8 cellular contexts compared by ENCODE assay signal in the genomic region with DNA sequence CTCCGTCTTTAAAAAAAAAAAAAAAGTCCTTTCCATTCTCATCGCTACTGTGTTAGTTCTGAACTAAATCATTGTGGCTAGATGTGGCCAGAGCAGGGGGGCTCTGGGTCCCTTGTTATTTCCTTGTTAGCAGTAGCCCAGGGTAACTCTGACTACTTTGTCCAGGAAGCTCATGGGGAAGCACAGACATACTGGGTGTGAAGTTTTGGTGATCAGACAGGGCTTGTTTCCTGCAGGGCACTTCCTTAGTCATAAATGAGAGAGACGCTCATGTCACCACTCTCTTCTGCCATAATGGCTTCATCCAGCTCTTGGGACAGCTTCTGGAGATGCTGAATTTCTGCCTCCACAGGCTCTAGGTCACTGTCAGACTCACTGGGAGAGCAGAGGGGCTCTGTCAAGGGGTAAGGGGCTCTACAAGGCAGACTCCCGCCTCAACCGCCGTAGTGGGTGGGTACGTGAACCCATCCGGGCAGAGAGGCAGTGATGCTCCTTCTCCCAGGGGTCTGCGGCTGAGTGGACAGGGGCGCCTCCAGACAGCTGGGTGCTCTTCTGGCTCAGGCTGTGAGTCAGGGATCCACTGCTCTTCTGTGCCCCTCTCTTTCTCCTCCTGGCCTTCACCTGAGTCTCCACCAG. TPM values are rescaled to one million over a fixed set of nuclear protein-coding genes. Genes with fewer than 3 reads are reported as not detected.
DNase-seq lines count a peak whose midpoint lies in the region; ATAC-seq and TF ChIP-seq lines count a peak whose summit lies in the region.

No MANE protein-coding gene starts in this region.

- no peak for TF ChIP-seq POLR2A in testis (IDR thresholded peaks at IDR 0.05)

- H3K27me3 ChIP-seq in testis, result no peaks in the 10 kb centered on the region

- ATAC-seq in GM18907 (IDR thresholded peaks at IDR 0.05; ENCODE audit: unreplicated experiment) (peak; percentile 93), HG03039 (IDR thresholded peaks at IDR 0.05; ENCODE audit: unreplicated experiment) (peak; percentile 64), GM21529 (IDR thresholded peaks at IDR 0.05; ENCODE audit: unreplicated experiment) (no peak)

- H3K36me3 ChIP-seq in testis (ENCODE audit: low read depth, missing control alignments), result no peaks in the 10 kb centered on the region

- no peaks in the 10 kb centered on the region for H3K4me1 ChIP-seq in testis

- no peak for TF ChIP-seq CTCF in testis (IDR thresholded peaks at IDR 0.05)

- intact Hi-C loops in testis (cut with DNase I; ENCODE audit: low total_unique reads), result no loop called here

- no peaks in the 10 kb centered on the region for H3K9me3 ChIP-seq in testis

- H3K4me3 ChIP-seq in testis, result no peak overlapping the region

- H3K27ac ChIP-seq in testis, result no peak overlapping the region

- WGBS in testis, 2 donors, result 86 to 90% methylated on average over 10 of the region's 10 CpGs

- DNase-seq in activated T-cell treated with anti-CD3 and anti-CD28 coated beads for 24 hours (ENCODE audit: low read depth), result peak; percentile 44
- DNase-seq in stimulated activated CD4-positive, alpha-beta T cell treated with anti-CD3 and anti-CD28 coated beads, Interleukin-15, amount 100 ng/mL, for 24 hours, result peak; percentile 63
- no peak for DNase-seq in testis
- DNase-seq in NOMO-1 treated with DMSO at 0.1 percent for 48 hours (lab: John Stamatoyannopoulos, UW; ENCODE audit: unreplicated experiment), result no peak
- DNase-seq in NCI-H345 treated with DMSO at 0.1 percent for 48 hours (lab: John Stamatoyannopoulos, UW; ENCODE audit: unreplicated experiment), result no peak

RNA-seq across cellular contexts. Expression of gene STIM2, which starts 12.9 kb away (rescaled TPM):
- total RNA-seq in testis, result 10 to 100 TPM; 29.4 to 35.0 TPM
- 14.3 TPM for polyA plus RNA-seq in testis (ENCODE audit: insufficient read depth, low read depth, low replicate concordance)

Comparison
In these comparisons a context has a peak if more than half of its experiments do, and no peak if none do; other contexts are left out.
1. DNase-seq: peak in activated T-cell treated with anti-CD3 and anti-CD28 coated beads for 24 hours (single experiment) and stimulated activated CD4-positive, alpha-beta T cell treated with anti-CD3 and anti-CD28 coated beads, Interleukin-15, amount 100 ng/mL, for 24 hours (single experiment); none in testis (single experiment), NOMO-1 treated with DMSO at 0.1 percent for 48 hours (single experiment) and NCI-H345 treated with DMSO at 0.1 percent for 48 hours (single experiment).